In genomic region chr3:60475096-60475495, GRCh38 we compare ENCODE assay signal across 34 cellular contexts.
"Had no signal": no experiment of that assay in that cellular context is flagged by ENCODE, and none has a peak within 500 bp of the region (broad histone marks: within the 10 kb centered on the region; RNA-seq: fewer than 3 reads in every experiment).

No MANE protein-coding gene starts in this region.

- H3K4me1 Mint-ChIP-seq: activated B cell treated with CpG ODN at 0.5 μM for 24 hours; activated CD4-positive, alpha-beta T cell treated with anti-CD3 and anti-CD28 coated beads, Interleukin-2, amount 10 ng/mL, durations not matched to agents 24 days and 14 days; activated CD8-positive, alpha-beta memory T cell treated with anti-CD3 and anti-CD28 coated beads, Interleukin-2, amount 10 ng/mL, durations not matched to agents 7 days and 5 days; activated naive CD8-positive, alpha-beta T cell treated with anti-CD3 and anti-CD28 coated beads for 36 hours had no signal

- DNase-seq: activated B cell treated with CpG ODN at 0.5 μM for 24 hours; activated CD4-positive, alpha-beta memory T cell treated with anti-CD3 and anti-CD28 coated beads for 36 hours; activated CD4-positive, alpha-beta T cell treated with anti-CD3 and anti-CD28 coated beads for 4 hours; activated CD4-positive, alpha-beta T cell treated with anti-CD3 and anti-CD28 coated beads, Interleukin-2, amount 10 ng/mL, durations not matched to agents 24 days and 14 days; activated CD4-positive, alpha-beta T cell treated with anti-CD3 and anti-CD28 coated beads, Interleukin-2, amount 50 U/mL, for 1 hour; activated CD4-positive, alpha-beta T cell treated with anti-CD3 and anti-CD28 coated beads, Interleukin-2, amount 50 U/mL, for 4 hours; activated CD4-positive, CD25-positive, alpha-beta regulatory T cell treated with anti-CD3 and anti-CD28 coated beads, Interleukin-2, amount 50 U/mL, for 72 hours; activated CD8-positive, alpha-beta memory T cell treated with anti-CD3 and anti-CD28 coated beads for 24 hours; activated CD8-positive, alpha-beta memory T cell treated with anti-CD3 and anti-CD28 coated beads, Interleukin-2, amount 10 ng/mL, durations not matched to agents 7 days and 5 days; activated CD8-positive, alpha-beta memory T cell treated with anti-CD3 and anti-CD28 coated beads, Interleukin-2, amount 50 U/mL, for 48 hours; activated CD8-positive, alpha-beta T cell treated with anti-CD3 and anti-CD28 coated beads, Interleukin-2, amount 10 ng/mL, durations not matched to agents 7 days and 5 days; activated effector memory CD4-positive, alpha-beta T cell treated with anti-CD3 and anti-CD28 coated beads, Interleukin-2, amount 50 U/mL, for 16 hours; activated gamma-delta T cell treated with Interleukin-2 at 50 U/mL for 16 hours; activated naive CD4-positive, alpha-beta T cell; activated naive CD4-positive, alpha-beta T cell treated with anti-CD3 and anti-CD28 coated beads for 36 hours; activated naive CD4-positive, alpha-beta T cell treated with anti-CD3 and anti-CD28 coated beads, Interleukin-2, amount 50 U/mL, for 16 hours; activated naive CD8-positive, alpha-beta T cell treated with anti-CD3 and anti-CD28 coated beads for 36 hours; activated T-cell treated with anti-CD3 and anti-CD28 coated beads, Interleukin-2, amount 50 U/mL, for 24 hours; activated T-cell treated with anti-CD3 and anti-CD28 coated beads, Interleukin-2, amount 50 U/mL, for 48 hours; adrenal gland; amniotic stem cell; aorta; body of pancreas; brain microvascular endothelial cell; central memory CD4-positive, alpha-beta T cell; SW 1271; T-helper 1 cell; T-helper 2 cell; T-helper 9 cell had no signal

- H3K27me3 Mint-ChIP-seq: activated CD4-positive, alpha-beta memory T cell treated with anti-CD3 and anti-CD28 coated beads for 36 hours; activated CD4-positive, alpha-beta T cell treated with anti-CD3 and anti-CD28 coated beads, Interleukin-2, amount 10 ng/mL, durations not matched to agents 24 days and 14 days; activated CD8-positive, alpha-beta memory T cell treated with anti-CD3 and anti-CD28 coated beads, Interleukin-2, amount 10 ng/mL, durations not matched to agents 7 days and 5 days; activated naive CD8-positive, alpha-beta T cell treated with anti-CD3 and anti-CD28 coated beads for 36 hours; activated T-cell treated with anti-CD3 and anti-CD28 coated beads, Interleukin-2, amount 50 U/mL, for 24 hours had no signal

- H3K9me3 Mint-ChIP-seq: activated CD4-positive, alpha-beta memory T cell treated with anti-CD3 and anti-CD28 coated beads for 36 hours; activated naive CD4-positive, alpha-beta T cell treated with anti-CD3 and anti-CD28 coated beads for 36 hours; activated naive CD8-positive, alpha-beta T cell treated with anti-CD3 and anti-CD28 coated beads for 36 hours had no signal

- H3K9me3 ChIP-seq: adrenal gland, body of pancreas, breast epithelium had no signal

- H3K4me1 ChIP-seq: adrenal gland, body of pancreas, breast epithelium had no signal

- H3K27me3 ChIP-seq: adrenal gland, body of pancreas, brain microvascular endothelial cell, breast epithelium had no signal

- H3K36me3 Mint-ChIP-seq: activated CD4-positive, alpha-beta memory T cell treated with anti-CD3 and anti-CD28 coated beads for 36 hours; activated CD8-positive, alpha-beta memory T cell treated with anti-CD3 and anti-CD28 coated beads, Interleukin-2, amount 10 ng/mL, durations not matched to agents 7 days and 5 days had no signal

- H3K4me3 Mint-ChIP-seq: activated B cell treated with CpG ODN at 0.5 μM for 24 hours; activated CD4-positive, alpha-beta memory T cell treated with anti-CD3 and anti-CD28 coated beads for 36 hours; activated CD4-positive, alpha-beta T cell treated with anti-CD3 and anti-CD28 coated beads, Interleukin-2, amount 10 ng/mL, durations not matched to agents 24 days and 14 days; activated CD8-positive, alpha-beta memory T cell treated with anti-CD3 and anti-CD28 coated beads, Interleukin-2, amount 10 ng/mL, durations not matched to agents 7 days and 5 days; activated CD8-positive, alpha-beta T cell treated with anti-CD3 and anti-CD28 coated beads, Interleukin-2, amount 10 ng/mL, durations not matched to agents 7 days and 5 days; activated naive CD4-positive, alpha-beta T cell treated with anti-CD3 and anti-CD28 coated beads for 36 hours; activated naive CD8-positive, alpha-beta T cell treated with anti-CD3 and anti-CD28 coated beads for 36 hours; activated T-cell treated with anti-CD3 and anti-CD28 coated beads, Interleukin-2, amount 50 U/mL, for 24 hours; T-helper 1 cell treated with Interleukin-12 subunit alpha and Interleukin-12 subunit beta and Interleukin-4 antibody, amounts not matched to agents 30 μg/mL and 1 μg/mL, for 36 hours; T-helper 2 cell treated with Interferon-gamma antibody and Interleukin-4, amounts not matched to agents 5 μg/mL and 100 μg/mL, for 36 hours had no signal

- H3K4me3 ChIP-seq: adrenal gland, body of pancreas, breast epithelium had no signal

- ATAC-seq: activated CD8-positive, alpha-beta memory T cell treated with anti-CD3 and anti-CD28 coated beads, Interleukin-2, amount 10 ng/mL, durations not matched to agents 7 days and 5 days; activated CD8-positive, alpha-beta T cell treated with anti-CD3 and anti-CD28 coated beads, Interleukin-2, amount 10 ng/mL, durations not matched to agents 7 days and 5 days; activated naive CD4-positive, alpha-beta T cell treated with anti-CD3 and anti-CD28 coated beads, Interleukin-2, amount 50 U/mL, for 72 hours; body of pancreas had no signal

- H3K36me3 ChIP-seq: adrenal gland, brain microvascular endothelial cell, breast epithelium had no signal

- H3K27ac Mint-ChIP-seq: activated B cell treated with CpG ODN at 0.5 μM for 24 hours; activated CD4-positive, alpha-beta memory T cell treated with anti-CD3 and anti-CD28 coated beads for 36 hours; activated CD4-positive, alpha-beta T cell treated with anti-CD3 and anti-CD28 coated beads, Interleukin-2, amount 10 ng/mL, durations not matched to agents 24 days and 14 days; activated CD8-positive, alpha-beta memory T cell treated with anti-CD3 and anti-CD28 coated beads, Interleukin-2, amount 10 ng/mL, durations not matched to agents 7 days and 5 days; activated CD8-positive, alpha-beta T cell treated with anti-CD3 and anti-CD28 coated beads, Interleukin-2, amount 10 ng/mL, durations not matched to agents 7 days and 5 days; activated naive CD4-positive, alpha-beta T cell treated with anti-CD3 and anti-CD28 coated beads for 36 hours; activated naive CD4-positive, alpha-beta T cell treated with anti-CD3 and anti-CD28 coated beads, Interleukin-2, amount 50 U/mL, for 72 hours; activated naive CD8-positive, alpha-beta T cell treated with anti-CD3 and anti-CD28 coated beads for 36 hours; activated T-cell treated with anti-CD3 and anti-CD28 coated beads, Interleukin-2, amount 50 U/mL, for 24 hours; T-helper 1 cell treated with Interleukin-12 subunit alpha and Interleukin-12 subunit beta and Interleukin-4 antibody, amounts not matched to agents 30 μg/mL and 1 μg/mL, for 36 hours; T-helper 2 cell treated with Interferon-gamma antibody and Interleukin-4, amounts not matched to agents 5 μg/mL and 100 μg/mL, for 36 hours had no signal

- H3K27ac ChIP-seq: adrenal gland, body of pancreas, brain microvascular endothelial cell, breast epithelium, VCaP had no signal
